8 cellular contexts compared by ENCODE assay signal in genomic region chrX:153968255-153968654, GRCh38. TPM values are rescaled to one million over a fixed set of nuclear protein-coding genes. Genes with fewer than 3 reads are reported as not detected.
DNase-seq lines count a peak whose midpoint lies in the region; ATAC-seq and TF ChIP-seq lines count a peak whose summit lies in the region.

No MANE protein-coding gene starts in this region.

- intact Hi-C loops in CD4-positive, alpha-beta T cell (cut with DNase I, micrococcal nuclease), result loop anchor here (2.0 to 5.0 kb wide), 3 partner anchors 17 to 129 kb away; partner anchors contain the start of gene MECP2 (in 1 of the 2)
- intact Hi-C loops in dendritic cell treated with granulocyte-macrophage colony-stimulating factor and Interleukin-4, amounts not matched to agents 40 ng/mL and 50 ng/mL, for 4 days (cut with micrococcal nuclease), result no loop called here

- no peaks in the 10 kb centered on the region for H3K27me3 Mint-ChIP-seq in CD4-positive, alpha-beta T cell
- H3K27me3 Mint-ChIP-seq in dendritic cell treated with granulocyte-macrophage colony-stimulating factor and Interleukin-4, amounts not matched to agents 40 ng/mL and 50 ng/mL, for 4 days, result no peaks in the 10 kb centered on the region
- peaks cover 7% of the 10 kb centered on the region for H3K27me3 Mint-ChIP-seq in neural crest cell (ENCODE audit: low read depth)

- no peak for TF ChIP-seq POLR2A in GM18505 (IDR thresholded peaks at IDR 0.05; ENCODE audit: borderline replicate concordance, extremely low read depth, insufficient read depth, insufficient read length)

- CTCF ChIA-PET in CD4-positive, alpha-beta T cell (lab: Charles Lee), result interaction anchor here (0.8 to 1.8 kb wide), 3 partner anchors 40 to 49 kb away, joined by 3 to 5 read pairs (median 4); no protein-coding TSS in a partner anchor

- H3K36me3 Mint-ChIP-seq in CD4-positive, alpha-beta T cell (ENCODE audit: low read depth), result peaks cover 32% of the 10 kb centered on the region
- H3K36me3 Mint-ChIP-seq in dendritic cell treated with granulocyte-macrophage colony-stimulating factor and Interleukin-4, amounts not matched to agents 40 ng/mL and 50 ng/mL, for 4 days (ENCODE audit: low read depth), result peaks cover 68% of the 10 kb centered on the region
- H3K36me3 Mint-ChIP-seq in neural crest cell (ENCODE audit: low read depth), result peaks cover 6% of the 10 kb centered on the region

- peaks cover 32% of the 10 kb centered on the region for H3K4me1 Mint-ChIP-seq in CD4-positive, alpha-beta T cell (ENCODE audit: low read depth)
- H3K4me1 Mint-ChIP-seq in dendritic cell treated with granulocyte-macrophage colony-stimulating factor and Interleukin-4, amounts not matched to agents 40 ng/mL and 50 ng/mL, for 4 days (ENCODE audit: low read depth), result peaks cover 40% of the 10 kb centered on the region
- H3K4me1 Mint-ChIP-seq in neural crest cell, result peaks cover 36% of the 10 kb centered on the region

- peak overlapping the region; percentile 98 for H3K27ac Mint-ChIP-seq in CD4-positive, alpha-beta T cell
- peak overlapping the region; percentile 84 for H3K27ac Mint-ChIP-seq in dendritic cell treated with granulocyte-macrophage colony-stimulating factor and Interleukin-4, amounts not matched to agents 40 ng/mL and 50 ng/mL, for 4 days
- H3K27ac Mint-ChIP-seq in neural crest cell (ENCODE audit: unreplicated experiment), result peak overlapping the region; percentile 81

- H3K27ac ChIP-seq in CD4-positive, alpha-beta T cell (ENCODE audit: low read depth, low read length), result peak overlapping the region; percentile 72

- ATAC-seq in CD4-positive, alpha-beta T cell (ENCODE audit: poor library complexity), result no peak
- ATAC-seq in GM18511 (IDR thresholded peaks at IDR 0.05; ENCODE audit: unreplicated experiment), result no peak
- ATAC-seq in HG02623 (IDR thresholded peaks at IDR 0.05; ENCODE audit: unreplicated experiment), result no peak
- no peak for ATAC-seq in GM18505 (IDR thresholded peaks at IDR 0.05; ENCODE audit: unreplicated experiment)
- ATAC-seq in left lobe of liver, result no peak

- peak overlapping the region; percentile 69 for H3K4me3 ChIP-seq in LNCaP clone FGC (ENCODE audit: low read depth, low read length)

- POLR2A ChIA-PET in CD4-positive, alpha-beta T cell (lab: Charles Lee), result interaction anchor here (1.4 to 6.6 kb wide), 4 partner anchors 19 to 52 kb away, joined by 5 to 163 read pairs (median 7); partner anchors contain the start of genes ARHGAP4 and IRAK1

- no peaks in the 10 kb centered on the region for H3K9me3 Mint-ChIP-seq in CD4-positive, alpha-beta T cell
- no peaks in the 10 kb centered on the region for H3K9me3 Mint-ChIP-seq in dendritic cell treated with granulocyte-macrophage colony-stimulating factor and Interleukin-4, amounts not matched to agents 40 ng/mL and 50 ng/mL, for 4 days
- no peaks in the 10 kb centered on the region for H3K9me3 Mint-ChIP-seq in neural crest cell

- H3K4me3 Mint-ChIP-seq in CD4-positive, alpha-beta T cell, result peak overlapping the region; percentile 96
- peak overlapping the region; percentile 71 for H3K4me3 Mint-ChIP-seq in dendritic cell treated with granulocyte-macrophage colony-stimulating factor and Interleukin-4, amounts not matched to agents 40 ng/mL and 50 ng/mL, for 4 days
- peak overlapping the region; percentile 98 for H3K4me3 Mint-ChIP-seq in neural crest cell

- no peaks in the 10 kb centered on the region for H3K27me3 ChIP-seq in CD4-positive, alpha-beta T cell (ENCODE audit: control insufficient read depth, insufficient read depth, low read length)

- no peaks in the 10 kb centered on the region for H3K9me3 ChIP-seq in CD4-positive, alpha-beta T cell (ENCODE audit: control insufficient read depth, low read length)

- no peak for DNase-seq in CD4-positive, alpha-beta T cell
- DNase-seq in LNCaP clone FGC (ENCODE audit: low read depth), result no peak
- DNase-seq in neural crest cell (ENCODE audit: low read depth, low spot score), result no peak
- no peak for DNase-seq in left lobe of liver (ENCODE audit: low spot score)

- no peak for TF ChIP-seq CTCF in CD4-positive, alpha-beta T cell (IDR thresholded peaks at IDR 0.05)
- TF ChIP-seq CTCF in LNCaP clone FGC (IDR thresholded peaks at IDR 0.05; ENCODE audit: control insufficient read depth, extremely low read depth, insufficient read depth), result no peak
- TF ChIP-seq CTCF in neural crest cell (conservative IDR thresholded peaks at IDR 0.05), result no peak

RNA-seq across cellular contexts. Expression of gene HCFC1, which starts 3.4 kb away (rescaled TPM):
- 10 to 100 TPM; 45.9 to 50.2 TPM for total RNA-seq in CD4-positive, alpha-beta T cell
- total RNA-seq in neural crest cell, result 168 and 173 TPM in 2 replicates
- 17.2 TPM for total RNA-seq in left lobe of liver

RNA-seq across cellular contexts. Expression of gene TMEM187, which starts 4.3 kb away (rescaled TPM):
- 1 to 10 TPM; 1.4 to 2.0 TPM for total RNA-seq in CD4-positive, alpha-beta T cell
- total RNA-seq in neural crest cell (8.0 and 14.0 TPM in 2 replicates), left lobe of liver (11.6 TPM)

RNA-seq across cellular contexts. Expression of gene RENBP, which starts 23.8 kb away (rescaled TPM):
- total RNA-seq in CD4-positive, alpha-beta T cell, result 1 to 10 TPM; 8.6 to 9.3 TPM
- total RNA-seq in neural crest cell (11.4 and 11.8 TPM in 2 replicates), left lobe of liver (5.5 TPM)

RNA-seq across cellular contexts. Expression of gene NAA10, which starts 33.4 kb away (rescaled TPM):
- 10 to 100 TPM; 41.5 to 42.0 TPM for total RNA-seq in CD4-positive, alpha-beta T cell
- 116 and 124 TPM in 2 replicates for total RNA-seq in neural crest cell
- 38.0 TPM for total RNA-seq in left lobe of liver

RNA-seq across cellular contexts. Expression of gene ARHGAP4, which starts 42.2 kb away (rescaled TPM):
- total RNA-seq in CD4-positive, alpha-beta T cell, result 100 to 1,000 TPM; 456 to 463 TPM
- total RNA-seq in neural crest cell (10.2 and 10.7 TPM in 2 replicates), left lobe of liver (8.1 TPM)
